8 cellular contexts compared by ENCODE assay signal in genomic region chrX:84729809-84730208, GRCh38.
DNase-seq lines count a peak whose midpoint lies in the region; ATAC-seq and TF ChIP-seq lines count a peak whose summit lies in the region.

No MANE protein-coding gene starts in this region.

- H3K36me3 ChIP-seq in Loucy (ENCODE audit: insufficient read depth, low read length) (no peaks in the 10 kb centered on the region), RWPE2 (ENCODE audit: low read depth) (no peaks in the 10 kb centered on the region)

- intact Hi-C loops in natural killer cell (cut with micrococcal nuclease) = no loop called here
- intact Hi-C loops in activated T-helper 2 cell treated with anti-CD3 and anti-CD28 coated beads, Interferon-gamma antibody, Interleukin-2, Interleukin-4, amounts not matched to agents 10 μg/mL and 5 μg/mL and 100 μg/mL, durations not matched to agents 14 hours and 24 hours and 36 hours (cut with micrococcal nuclease) = loop anchor here (2.0 kb wide), 1 partner anchor 323 kb away; no protein-coding TSS in a partner anchor

- peaks cover 10% of the 10 kb centered on the region for H3K4me1 Mint-ChIP-seq in HFFc6 (ENCODE audit: low read depth)
- peaks cover 0 to 4% of the 10 kb centered on the region in 2 donors for H3K4me1 Mint-ChIP-seq in natural killer cell
- H3K4me1 Mint-ChIP-seq in activated T-helper 2 cell treated with anti-CD3 and anti-CD28 coated beads, Interferon-gamma antibody, Interleukin-2, Interleukin-4, amounts not matched to agents 10 μg/mL and 5 μg/mL and 100 μg/mL, durations not matched to agents 14 hours and 24 hours and 36 hours (ENCODE audit: low read depth) = no peaks in the 10 kb centered on the region

- H3K4me2 ChIP-seq in Loucy (ENCODE audit: low read depth, low read length, poor library complexity, severe bottlenecking) = no peak overlapping the region

- no peaks in the 10 kb centered on the region for H3K4me1 ChIP-seq in Loucy (ENCODE audit: insufficient read depth, low read length, poor library complexity, severe bottlenecking)
- peaks cover 3% of the 10 kb centered on the region for H3K4me1 ChIP-seq in RWPE2 (ENCODE audit: insufficient read depth, poor library complexity, severe bottlenecking)

- no peak for TF ChIP-seq POLR2A in erythroblast (IDR thresholded peaks at IDR 0.05; ENCODE audit: low read length)

- peak; percentile 81 for ATAC-seq in RWPE2 (ENCODE audit: low read depth)
- ATAC-seq in natural killer cell = peak in 2 of 3 donors; percentile 46 to 85

- H3K27me3 ChIP-seq in AG04450 (ENCODE audit: control insufficient read depth, insufficient read depth, low read length) (no peaks in the 10 kb centered on the region), Loucy (ENCODE audit: insufficient read depth, low read length, poor library complexity, severe bottlenecking) (no peaks in the 10 kb centered on the region), RWPE2 (ENCODE audit: insufficient read depth, poor library complexity, severe bottlenecking) (no peaks in the 10 kb centered on the region)

- peak; percentile 79 for TF ChIP-seq CTCF in AG04450 (IDR thresholded peaks at IDR 0.05; ENCODE audit: low read depth, low read length)
- peak; percentile 76 for TF ChIP-seq CTCF in GM13976 (IDR thresholded peaks at IDR 0.05; ENCODE audit: borderline replicate concordance, control extremely low read depth, extremely low read depth, insufficient read depth, missing control alignments)
- TF ChIP-seq CTCF in HFFc6 (IDR thresholded peaks at IDR 0.05) = peak; percentile 79
- peak; percentile 81 for TF ChIP-seq CTCF in Loucy (conservative IDR thresholded peaks at IDR 0.05; ENCODE audit: low read length)
- TF ChIP-seq CTCF in RWPE2 (IDR thresholded peaks at IDR 0.05; ENCODE audit: poor library complexity, severe bottlenecking) = peak; percentile 78
- no peak for TF ChIP-seq CTCF in natural killer cell (IDR thresholded peaks at IDR 0.05)

- H3K4me3 Mint-ChIP-seq in HFFc6 = no peak overlapping the region
- no peak overlapping the region for H3K4me3 Mint-ChIP-seq in natural killer cell
- no peak overlapping the region for H3K4me3 Mint-ChIP-seq in activated T-helper 2 cell treated with anti-CD3 and anti-CD28 coated beads, Interferon-gamma antibody, Interleukin-2, Interleukin-4, amounts not matched to agents 10 μg/mL and 5 μg/mL and 100 μg/mL, durations not matched to agents 14 hours and 24 hours and 36 hours (ENCODE audit: low read depth)

- H3K9ac ChIP-seq in Loucy (ENCODE audit: low read depth, low read length, poor library complexity, severe bottlenecking) = no peak overlapping the region

- H3K79me2 ChIP-seq in Loucy (ENCODE audit: insufficient read depth, low read length) = no peaks in the 10 kb centered on the region

- peak overlapping the region; percentile 32; the same call in 1 of the 2 replicates for H3K27ac Mint-ChIP-seq in HFFc6
- no peak overlapping the region for H3K27ac Mint-ChIP-seq in natural killer cell
- no peak overlapping the region for H3K27ac Mint-ChIP-seq in activated T-helper 2 cell treated with anti-CD3 and anti-CD28 coated beads, Interferon-gamma antibody, Interleukin-2, Interleukin-4, amounts not matched to agents 10 μg/mL and 5 μg/mL and 100 μg/mL, durations not matched to agents 14 hours and 24 hours and 36 hours

- POLR2A ChIA-PET in AG04450 (lab: Yijun Ruan, JAX) = no interaction called here

- H3K27me3 Mint-ChIP-seq in HFFc6 (ENCODE audit: insufficient read depth) = peaks cover 2% of the 10 kb centered on the region
- no peaks in the 10 kb centered on the region for H3K27me3 Mint-ChIP-seq in natural killer cell (ENCODE audit: low read depth in 2 of 2)
- no peaks in the 10 kb centered on the region for H3K27me3 Mint-ChIP-seq in activated T-helper 2 cell treated with anti-CD3 and anti-CD28 coated beads, Interferon-gamma antibody, Interleukin-2, Interleukin-4, amounts not matched to agents 10 μg/mL and 5 μg/mL and 100 μg/mL, durations not matched to agents 14 hours and 24 hours and 36 hours (ENCODE audit: low read depth)

- H3K4me3 ChIP-seq in AG04450 (ENCODE audit: low read depth, low read length) (no peak overlapping the region), Loucy (ENCODE audit: low read length, poor library complexity, severe bottlenecking) (no peak overlapping the region), RWPE2 (ENCODE audit: severe bottlenecking) (no peak overlapping the region)

- H3K9me3 Mint-ChIP-seq in HFFc6 (no peaks in the 10 kb centered on the region), natural killer cell (no peaks in the 10 kb centered on the region)
- H3K9me3 Mint-ChIP-seq in activated T-helper 2 cell treated with anti-CD3 and anti-CD28 coated beads, Interferon-gamma antibody, Interleukin-2, Interleukin-4, amounts not matched to agents 10 μg/mL and 5 μg/mL and 100 μg/mL, durations not matched to agents 14 hours and 24 hours and 36 hours = no peaks in the 10 kb centered on the region

- H3K9me2 ChIP-seq in Loucy (replicated peaks; ENCODE audit: low read depth, low read length) = no peaks in the 10 kb centered on the region

- peak overlapping the region; percentile 61; the same call in 1 of the 2 replicates for H2AFZ ChIP-seq in Loucy (ENCODE audit: low read length)

- H3K9me3 ChIP-seq in AG04450 (ENCODE audit: control insufficient read depth, insufficient read depth, low read length) (no peaks in the 10 kb centered on the region), Loucy (ENCODE audit: insufficient read depth, low read depth, low read length) (no peaks in the 10 kb centered on the region), RWPE2 (ENCODE audit: severe bottlenecking) (no peaks in the 10 kb centered on the region)

- no peaks in the 10 kb centered on the region for H4K20me1 ChIP-seq in Loucy (ENCODE audit: insufficient read depth, low read length, poor library complexity, severe bottlenecking)

- CTCF ChIA-PET in AG04450 (lab: Charles Lee) = interaction anchor here (0.6 to 2.3 kb wide), 16 partner anchors 10 to 382 kb away, joined by 3 to 27 read pairs (median 4); partner anchors contain the start of gene APOOL

- no peaks in the 10 kb centered on the region for H3F3A ChIP-seq in Loucy (ENCODE audit: low read depth)

- in situ Hi-C loops in GM13976 (cut with MboI; ENCODE audit: low sequenced_read_pairs, unreplicated experiment) = loop anchor here (25.0 kb wide), 1 partner anchor 307 kb away; no protein-coding TSS in a partner anchor

- no peak for DNase-seq in AG04450 (ENCODE audit: low read depth, low spot score)
- peak; percentile 23 for DNase-seq in GM13976 (ENCODE audit: low spot score)
- DNase-seq in HFFc6 = peak; percentile 2
- DNase-seq in RWPE2 (ENCODE audit: low spot score) = no peak
- peak; percentile 9 to 39 for DNase-seq in erythroblast (lab: John Stamatoyannopoulos, UW)
- no peak for DNase-seq in natural killer cell
- DNase-seq in activated T-helper 2 cell treated with anti-CD3 and anti-CD28 coated beads, Interferon-gamma antibody, Interleukin-2, Interleukin-4, amounts not matched to agents 10 μg/mL and 5 μg/mL and 100 μg/mL, durations not matched to agents 14 hours and 24 hours and 36 hours (ENCODE audit: low spot score) = no peak

- H3K27ac ChIP-seq in AG04450 (ENCODE audit: low read depth, low read length) (no peak overlapping the region), RWPE2 (ENCODE audit: poor library complexity, severe bottlenecking) (no peak overlapping the region)

- H3K36me3 Mint-ChIP-seq in HFFc6 (ENCODE audit: low read depth) = no peaks in the 10 kb centered on the region
- no peaks in the 10 kb centered on the region for H3K36me3 Mint-ChIP-seq in natural killer cell
- H3K36me3 Mint-ChIP-seq in activated T-helper 2 cell treated with anti-CD3 and anti-CD28 coated beads, Interferon-gamma antibody, Interleukin-2, Interleukin-4, amounts not matched to agents 10 μg/mL and 5 μg/mL and 100 μg/mL, durations not matched to agents 14 hours and 24 hours and 36 hours (ENCODE audit: low read depth) = no peaks in the 10 kb centered on the region

Comparison
In these comparisons a context has a peak if more than half of its experiments do, and no peak if none do; other contexts are left out.
1. DNase-seq: peak in GM13976 (single experiment), HFFc6 (single experiment) and erythroblast (2 of 2); none in AG04450 (single experiment), RWPE2 (single experiment), natural killer cell (single experiment) and activated T-helper 2 cell treated with anti-CD3 and anti-CD28 coated beads, Interferon-gamma antibody, Interleukin-2, Interleukin-4, amounts not matched to agents 10 μg/mL and 5 μg/mL and 100 μg/mL, durations not matched to agents 14 hours and 24 hours and 36 hours (single experiment).